In the genomic region with DNA sequence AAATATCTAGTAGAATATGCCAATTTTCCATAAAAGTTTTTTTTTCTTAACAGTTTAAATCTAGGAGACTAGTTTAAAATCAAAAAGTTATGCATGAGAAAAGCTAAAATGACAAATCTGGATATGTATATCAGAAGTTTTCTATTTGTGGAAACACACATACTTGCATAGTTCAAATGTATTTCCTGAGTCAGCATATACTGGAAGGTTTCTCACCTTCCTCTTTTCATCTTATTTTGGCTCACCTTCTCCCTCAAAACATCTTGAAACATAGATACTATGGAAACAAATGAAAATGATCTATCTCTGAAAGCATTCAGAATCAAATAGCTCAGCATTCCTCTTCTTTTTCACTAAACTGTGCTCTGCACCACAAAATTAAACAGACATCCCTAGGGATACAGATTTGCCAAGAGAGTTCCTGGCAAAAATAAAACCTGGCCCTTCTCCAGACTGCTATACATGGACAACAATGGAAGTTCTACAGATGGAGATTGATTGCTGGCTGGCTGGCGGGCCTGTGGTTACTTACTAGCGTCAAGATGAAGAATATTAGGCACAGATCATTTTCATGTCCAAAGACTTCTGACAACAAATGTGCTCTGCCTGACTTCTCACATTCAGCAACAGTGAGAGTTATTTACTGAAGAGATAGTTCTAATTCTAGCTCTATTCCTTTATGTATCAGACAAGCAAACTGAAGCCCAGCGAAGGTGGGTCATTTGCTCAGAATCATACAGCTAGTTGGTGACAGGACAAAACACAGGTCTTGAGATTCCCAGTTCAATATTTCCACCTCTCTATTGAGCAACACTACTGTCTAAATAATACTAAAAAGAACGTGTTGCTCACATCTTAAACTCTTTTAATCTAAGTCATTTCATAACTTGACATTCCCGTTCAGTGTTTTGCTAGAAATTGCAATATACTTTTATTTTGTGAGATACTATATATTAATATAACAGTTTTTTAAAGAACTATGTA, we compare ENCODE assay signal across 9 cellular contexts. TPM values are rescaled to one million over a fixed set of nuclear protein-coding genes. Genes with fewer than 3 reads are reported as not detected.
DNase-seq lines count a peak whose midpoint lies in the region; ATAC-seq, FAIRE-seq and TF ChIP-seq lines count a peak whose summit lies in the region.
"Had no signal": no experiment of that assay in that cellular context is flagged by ENCODE, and none has a peak within 500 bp of the region (broad histone marks: within the 10 kb centered on the region; RNA-seq: fewer than 3 reads in every experiment).

No MANE protein-coding gene starts in this region.

- WGBS in A549 (ENCODE audit: missing lambda C conversion rate): 80% methylated on average over 5 of the region's 5 CpGs
- 89% methylated on average over 5 of the region's 5 CpGs for WGBS in GM12878 (ENCODE audit: insufficient coverage, insufficient replicate concordance, low lambda C conversion rate, missing lambda C conversion rate)
- WGBS in HepG2 (ENCODE audit: low lambda C conversion rate): 78% methylated on average over 5 of the region's 5 CpGs

- SMC1A ChIA-PET in GM12878 (lab: Charles Lee; ENCODE audit: uncharacterized antibody, unreplicated experiment): interaction anchor here (1.0 to 5.0 kb wide), 7 partner anchors 8 to 59 kb away, joined by 3 to 37 read pairs (median 5); no protein-coding TSS in a partner anchor

- no peak for TF ChIP-seq RAD21 in A549 (conservative IDR thresholded peaks at IDR 0.05 in 1 of 2, IDR thresholded peaks at IDR 0.05 in 1 of 2)
- no peak for TF ChIP-seq RAD21 in GM12878 (IDR thresholded peaks at IDR 0.05; ENCODE audit: insufficient read depth, low read depth, low read length)
- no peak for TF ChIP-seq RAD21 in HepG2 (CRISPR knock-in tag; IDR thresholded peaks at IDR 0.05)

- no peak for TF ChIP-seq EP300 in A549 (IDR thresholded peaks at IDR 0.05)
- no peak for TF ChIP-seq EP300 in GM12878 (IDR thresholded peaks at IDR 0.05; ENCODE audit: borderline replicate concordance in 1 of 2, control insufficient read depth in 1 of 2, low read depth in 2 of 2, low read length in 2 of 2)
- TF ChIP-seq EP300 in HepG2 (IDR thresholded peaks at IDR 0.05; ENCODE audit: low read depth in 2 of 2, low read length in 2 of 2): no peak
- TF ChIP-seq EP300 in HepG2 (CRISPR knock-in tag; IDR thresholded peaks at IDR 0.05; ENCODE audit: borderline replicate concordance): no peak

- BruUV-seq in GM12878 (replicated peaks; lab: Mats Ljungman, UMichigan) (no TSS peak), HepG2 (replicated peaks; lab: Mats Ljungman, UMichigan) (no TSS peak)

- no peak overlapping the region for H3K9ac ChIP-seq in GM12878 (ENCODE audit: control insufficient read depth, insufficient read depth, low read length)
- H3K9ac ChIP-seq in HepG2 (ENCODE audit: insufficient read depth, low read depth, low read length): no peak overlapping the region

- ATAC-seq in A549 (no peak), GM12878 (0 out of 3 replicates have a peak, but pooled peaks have one; percentile 21), HepG2 (no peak), GM18511 (IDR thresholded peaks at IDR 0.05; ENCODE audit: unreplicated experiment) (no peak), GM21526 (IDR thresholded peaks at IDR 0.05; ENCODE audit: low FRiP score, unreplicated experiment) (no peak), GM19455 (IDR thresholded peaks at IDR 0.05; ENCODE audit: unreplicated experiment) (no peak)

- H3K9me3 ChIP-seq in A549 (no peaks in the 10 kb centered on the region), GM12878 (replicated peaks; ENCODE audit: control insufficient read depth, insufficient read depth, low read length) (no peaks in the 10 kb centered on the region; the same call in none of the 3 replicates), HepG2 (ENCODE audit: low read length) (no peaks in the 10 kb centered on the region)

- H3K27ac ChIP-seq in A549 (no peak overlapping the region), GM12878 (ENCODE audit: control insufficient read depth, insufficient read depth) (peak overlapping the region; percentile 0), HepG2 (ENCODE audit: extremely low read length, insufficient read depth, low read length) (peak overlapping the region; percentile 68)
- H3K27ac ChIP-seq: C4-2B had no signal

- H3K4me1 ChIP-seq in A549 (peaks cover 21% of the 10 kb centered on the region; the same call in 2 of the 3 replicates), GM12878 (ENCODE audit: control insufficient read depth, insufficient read depth, low read length) (peaks cover 37% of the 10 kb centered on the region), HepG2 (ENCODE audit: insufficient read depth, low read length) (peaks cover 32% of the 10 kb centered on the region)

- H3K4me3 ChIP-seq in A549 (no peak overlapping the region), GM12878 (no peak overlapping the region), HepG2 (replicated peaks in 1 of 3; ENCODE audit: insufficient read depth in 1 of 3, low read depth in 2 of 3, low read length in 3 of 3) (no peak overlapping the region)

- DNase-seq in A549 (ENCODE audit: low read depth in 1 of 2, low spot score in 1 of 2) (no peak), NCI-H1694 treated with DMSO at 0.1 percent for 48 hours (lab: John Stamatoyannopoulos, UW) (peak; percentile 95), GM12878 (ENCODE audit: low read depth, low spot score) (no peak), HepG2 (ENCODE audit: low spot score) (no peak), NAMALWA (ENCODE audit: low spot score) (no peak)

- FAIRE-seq in A549 (lab: Jason Lieb, UNC) (no peak), GM12878 (lab: Jason Lieb, UNC) (no peak), HepG2 (lab: Jason Lieb, UNC) (no peak)

- no peak overlapping the region for H2AFZ ChIP-seq in GM12878 (ENCODE audit: control insufficient read depth, low read depth, low read length)
- no peak overlapping the region for H2AFZ ChIP-seq in HepG2 (ENCODE audit: low read length)

- H4K20me1 ChIP-seq in GM12878 (ENCODE audit: control insufficient read depth, insufficient read depth): no peaks in the 10 kb centered on the region
- no peaks in the 10 kb centered on the region for H4K20me1 ChIP-seq in HepG2 (ENCODE audit: insufficient read depth, low read length)

- H3K4me2 ChIP-seq in A549: no peak overlapping the region
- H3K4me2 ChIP-seq in GM12878 (ENCODE audit: control insufficient read depth, insufficient read depth): peak overlapping the region; percentile 20
- no peak overlapping the region for H3K4me2 ChIP-seq in HepG2 (ENCODE audit: low read depth, low read length)

- in situ Hi-C loops in GM12878 (cut with MboI): no loop called here
- in situ Hi-C loops in HepG2 (cut with HindIII; ENCODE audit: extremely low pct_ligation_motif_present, low pct_unique_long_range_greater_than_20kb): no loop called here

- POLR2A ChIA-PET in A549 (lab: Yijun Ruan, JAX) (interaction anchor here (0.6 kb wide), 1 partner anchor 963 kb away, joined by 4 read pairs; no protein-coding TSS in a partner anchor), GM12878 (lab: Charles Lee) (interaction anchor here (0.5 to 1.1 kb wide), 6 partner anchors 9 to 1815 kb away, joined by 3 to 5 read pairs (median 4); no protein-coding TSS in a partner anchor), HepG2 (lab: Yijun Ruan, JAX) (no interaction called here)

- no peak for TF ChIP-seq CTCF in A549 (IDR thresholded peaks at IDR 0.05)
- no peak for TF ChIP-seq CTCF in GM12878 (IDR thresholded peaks at IDR 0.05 in 2 of 3, conservative IDR thresholded peaks at IDR 0.05 in 1 of 3; ENCODE audit: control insufficient read depth in 2 of 3, extremely low read depth in 1 of 3, insufficient read depth in 1 of 3, low read depth in 3 of 3, low read length in 3 of 3)
- no peak for TF ChIP-seq CTCF in HepG2 (CRISPR knock-in tag; IDR thresholded peaks at IDR 0.05)

- RAD21 ChIA-PET in GM12878 (lab: Charles Lee; ENCODE audit: unreplicated experiment): interaction anchor here (1.4 to 2.2 kb wide), 4 partner anchors 8 to 27 kb away, joined by 3 to 7 read pairs (median 5); no protein-coding TSS in a partner anchor

- H3K27me3 ChIP-seq in GM12878 (replicated peaks in 1 of 2; ENCODE audit: control insufficient read depth in 2 of 2, insufficient read depth in 2 of 2, low read length in 1 of 2) (no peaks in the 10 kb centered on the region), HepG2 (ENCODE audit: control insufficient read depth in 1 of 2, insufficient read depth in 2 of 2, low read length in 2 of 2) (no peaks in the 10 kb centered on the region)

- TF ChIP-seq POLR2A in A549 (IDR thresholded peaks at IDR 0.05; ENCODE audit: low read length) (no peak), GM12878 (IDR thresholded peaks at IDR 0.05; ENCODE audit: low read depth, low read length) (no peak), HepG2 (IDR thresholded peaks at IDR 0.05; ENCODE audit: insufficient read depth in 1 of 2, low read depth in 2 of 2, low read length in 2 of 2) (no peak)

- CTCF ChIA-PET in A549 (lab: Yijun Ruan, JAX): interaction anchor here (0.9 kb wide), 1 partner anchor 26 kb away, joined by 3 read pairs; no protein-coding TSS in a partner anchor
- CTCF ChIA-PET in GM12878 (lab: Yijun Ruan, JAX): interaction anchor here (0.6 to 3.0 kb wide), 5 partner anchors 14 to 832 kb away, joined by 3 to 7 read pairs (median 3); no protein-coding TSS in a partner anchor
- CTCF ChIA-PET in HepG2 (lab: Yijun Ruan, JAX; ENCODE audit: low intra/inter-chr PET ratio, low total read pairs): no interaction called here

- intact Hi-C loops in GM12878 (cut with micrococcal nuclease; ENCODE audit: unreplicated experiment) (no loop called here), HepG2 (cut with micrococcal nuclease; ENCODE audit: unreplicated experiment) (no loop called here)

- H3K36me3 ChIP-seq in GM12878 (ENCODE audit: control insufficient read depth in 2 of 2, insufficient read depth in 2 of 2, low read length in 1 of 2) (no peaks in the 10 kb centered on the region), HepG2 (replicated peaks in 1 of 2; ENCODE audit: control insufficient read depth in 1 of 2, insufficient read depth in 2 of 2, low read length in 2 of 2) (no peaks in the 10 kb centered on the region)

- peaks cover 33% of the 10 kb centered on the region for H3K79me2 ChIP-seq in GM12878 (ENCODE audit: control insufficient read depth, insufficient read depth, low read length)
- H3K79me2 ChIP-seq in HepG2 (ENCODE audit: insufficient read depth, low read length): peaks cover 5% of the 10 kb centered on the region

RNA-seq across cellular contexts. Expression of a gene that starts 26.6 kb away (rescaled TPM):
- polyA plus RNA-seq in A549 (2011; rRNA removed) (19.1 and 21.1 TPM in 2 replicates), A549 (2017; fragmentation: RNase III; extraction: RNeasy Plus Mini Kit Qiagen cat#74134 plus additional on column Dnase treatment) (10.5 to 12.4 TPM (median 11.9 TPM) in 3 replicates), GM12878 (2011; rRNA removed) (12.0 and 19.7 TPM in 2 replicates), GM12878 (2014; fragmentation: Illumina TruSeq; extraction: Trizol) (12.5 and 16.9 TPM in 2 replicates), GM12878 (2014; fragmentation: Nextera tagmentation; extraction: Ambion mirVana) (1 to 10 TPM; 9.5 to 9.9 TPM), GM12878 (2014; rRNA removed) (4.9 and 5.1 TPM in 2 replicates), GM12878 (2016; fragmentation: Nextera tagmentation; extraction: Ambion mirVana) (10 to 100 TPM; 14.6 to 15.0 TPM), HepG2 (2011; rRNA removed) (7.0 and 8.4 TPM in 2 replicates)
- polyA plus RNA-seq in A549 (2012; cell fraction: cytosol; rRNA removed): 3.8 and 4.0 TPM in 2 replicates
- polyA plus RNA-seq in A549 (2012; cell fraction: nucleus; rRNA removed): 1.2 and 1.7 TPM in 2 replicates
- 4.2 TPM in 2 replicates for polyA minus RNA-seq in A549 (2011; rRNA and poly(A)+ RNA removed)
- total RNA-seq in GM12878 (2013; cell fraction: nucleolus; rRNA removed): 12.9 and 13.3 TPM in 2 replicates
- total RNA-seq in GM12878 (2014; rRNA removed) (6.6 and 7.0 TPM in 2 replicates), GM12878 (2014; rRNA removed; fragmentation: Illumina TruSeq; extraction: Trizol) (8.4 and 9.4 TPM in 2 replicates), GM12878 (2021) (8.1 and 9.3 TPM in 2 replicates), HepG2 (2016; rRNA removed; fragmentation: Illumina TruSeq; extraction: Trizol) (7.7 and 8.4 TPM in 2 replicates)
- polyA plus RNA-seq in GM12878 (2011; ENCODE audit: low read depth): 2.7 TPM
- polyA plus RNA-seq in GM12878 (2011; cell fraction: cytosol; rRNA removed): 3.9 and 5.0 TPM in 2 replicates
- polyA plus RNA-seq in GM12878 (2011; cell fraction: nucleus; rRNA removed): 4.3 and 4.5 TPM in 2 replicates
- 6.6 and 8.6 TPM in 2 replicates for polyA plus RNA-seq in GM12878 (2012)
- 8.9 and 12.4 TPM in 2 replicates for polyA minus RNA-seq in GM12878 (2011; rRNA and poly(A)+ RNA removed)
- polyA minus RNA-seq in GM12878 (2011; cell fraction: cytosol; rRNA and poly(A)+ RNA removed): 2.9 and 3.7 TPM in 2 replicates
- polyA minus RNA-seq in GM12878 (2011; cell fraction: nucleus; rRNA and poly(A)+ RNA removed): 3.4 and 3.7 TPM in 2 replicates
- total RNA-seq in HepG2 (2016; cell fraction: cytosol; rRNA removed; fragmentation: Illumina TruSeq; extraction: Trizol; ENCODE audit: low read depth): 1.2 and 1.3 TPM in 2 replicates
- 7.4 and 8.9 TPM in 2 replicates for total RNA-seq in HepG2 (2016; cell fraction: insoluble cytoplasmic fraction; rRNA removed; fragmentation: Illumina TruSeq; extraction: Trizol)
- total RNA-seq in HepG2 (2016; cell fraction: membrane; rRNA removed; fragmentation: Illumina TruSeq; extraction: Trizol): 4.5 and 4.8 TPM in 2 replicates
- total RNA-seq in HepG2 (2016; cell fraction: nucleus; rRNA removed; fragmentation: Illumina TruSeq; extraction: Trizol): 8.6 and 11.1 TPM in 2 replicates
- polyA plus RNA-seq in HepG2 (2011; cell fraction: cytosol; rRNA removed): 3.4 and 7.4 TPM in 2 replicates
- polyA plus RNA-seq in HepG2 (2011; cell fraction: nucleus; rRNA removed): 1.1 and 2.3 TPM in 2 replicates
- 17.3 and 18.3 TPM in 2 replicates for polyA plus RNA-seq in HepG2 (2012)
- polyA plus RNA-seq in HepG2 (2016; cell fraction: cytosol; fragmentation: Illumina TruSeq; extraction: Trizol; ENCODE audit: low read depth): 1.4 and 1.6 TPM in 2 replicates
- polyA plus RNA-seq in HepG2 (2016; cell fraction: insoluble cytoplasmic fraction; fragmentation: Illumina TruSeq; extraction: Trizol; ENCODE audit: low read depth): 11.5 and 12.4 TPM in 2 replicates
- 4.5 and 4.8 TPM in 2 replicates for polyA plus RNA-seq in HepG2 (2016; cell fraction: membrane; fragmentation: Illumina TruSeq; extraction: Trizol; ENCODE audit: low read depth)
- 13.7 and 15.3 TPM in 2 replicates for polyA plus RNA-seq in HepG2 (2016; cell fraction: nucleus; fragmentation: Illumina TruSeq; extraction: Trizol; ENCODE audit: insufficient read depth, low read depth)
- polyA minus RNA-seq in HepG2 (2011; rRNA and poly(A)+ RNA removed; ENCODE audit: low replicate concordance): 0.37 and 2.1 TPM in 2 replicates
- polyA minus RNA-seq in HepG2 (2011; cell fraction: cytosol; rRNA and poly(A)+ RNA removed): 6.2 and 6.6 TPM in 2 replicates
- polyA minus RNA-seq in HepG2 (2011; cell fraction: nucleus; rRNA and poly(A)+ RNA removed): 4.6 and 6.7 TPM in 2 replicates

Comparison
In these comparisons a context has a peak if more than half of its experiments do, and no peak if none do; other contexts are left out.
1. H3K27ac ChIP-seq: peak in GM12878 (single experiment) and HepG2 (single experiment); none in A549 (0 of 2).